ENCODE assay signal across 16 cellular contexts in the genomic region with DNA sequence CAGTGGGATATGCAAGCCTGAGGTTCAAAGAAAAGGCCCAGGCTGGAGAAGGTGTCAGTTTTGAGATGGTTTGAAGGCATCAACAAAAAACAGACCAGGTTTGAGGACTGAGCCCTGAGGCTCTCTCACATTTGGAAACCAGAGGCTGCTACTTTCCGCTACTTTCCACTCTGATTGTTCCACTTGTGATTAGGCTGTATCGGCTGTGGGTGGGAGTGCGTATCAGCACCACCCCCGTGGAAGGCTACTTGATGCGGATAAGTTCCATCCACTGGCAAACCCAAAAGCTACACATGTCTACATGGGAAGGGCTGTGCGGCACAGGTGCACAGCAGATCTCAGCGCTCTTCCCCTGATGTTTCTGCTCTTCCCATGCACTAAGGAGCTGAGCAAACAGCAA.
DNase-seq lines count a peak whose midpoint lies in the region; ATAC-seq lines count a peak whose summit lies in the region.
"Had no signal": no experiment of that assay in that cellular context is flagged by ENCODE, and none has a peak within 500 bp of the region (broad histone marks: within the 10 kb centered on the region; RNA-seq: fewer than 3 reads in every experiment).

No MANE protein-coding gene starts in this region.

- H3K4me1 ChIP-seq in CD4-positive, alpha-beta memory T cell (ENCODE audit: insufficient read depth, low read length): peaks cover 89% of the 10 kb centered on the region

- peaks cover 4 to 7% of the 10 kb centered on the region in 2 donors for H3K36me3 Mint-ChIP-seq in CD4-positive, alpha-beta memory T cell
- H3K36me3 Mint-ChIP-seq in T-helper 17 cell (ENCODE audit: low read depth): peaks cover 4% of the 10 kb centered on the region
- peaks cover 19 to 28% of the 10 kb centered on the region in 2 donors for H3K36me3 Mint-ChIP-seq in activated T-cell treated with anti-CD3 and anti-CD28 coated beads, Interleukin-2, amount 50 U/mL, for 72 hours (ENCODE audit: insufficient read depth in 2 of 2)
- H3K36me3 Mint-ChIP-seq in naive thymus-derived CD8-positive, alpha-beta T cell: peaks cover 0 to 2% (median under 1%) of the 10 kb centered on the region in 3 donors

- H3K27me3 ChIP-seq in CD4-positive, alpha-beta memory T cell (ENCODE audit: insufficient read depth, low read length): no peaks in the 10 kb centered on the region

- intact Hi-C loops in CD4-positive, alpha-beta memory T cell (cut with micrococcal nuclease): loop anchor here (2.0 kb wide), 1 partner anchor 46 kb away; no protein-coding TSS in a partner anchor

- H3K27me3 Mint-ChIP-seq in CD4-positive, alpha-beta memory T cell: no peaks in the 10 kb centered on the region
- no peaks in the 10 kb centered on the region for H3K27me3 Mint-ChIP-seq in T-helper 17 cell
- no peaks in the 10 kb centered on the region for H3K27me3 Mint-ChIP-seq in activated T-cell treated with anti-CD3 and anti-CD28 coated beads, Interleukin-2, amount 50 U/mL, for 72 hours (ENCODE audit: low read depth)
- no peaks in the 10 kb centered on the region for H3K27me3 Mint-ChIP-seq in naive thymus-derived CD8-positive, alpha-beta T cell
- H3K27me3 Mint-ChIP-seq: activated B cell treated with CpG ODN at 0.5 μM for 24 hours had no signal

- no peaks in the 10 kb centered on the region for H3K9me3 ChIP-seq in CD4-positive, alpha-beta memory T cell (ENCODE audit: control insufficient read depth in 1 of 2, low read length in 2 of 2)
- no peaks in the 10 kb centered on the region for H3K9me3 ChIP-seq in T-helper 17 cell (ENCODE audit: control insufficient read depth, low read length, poor library complexity, severe bottlenecking)

- H3K4me3 Mint-ChIP-seq in CD4-positive, alpha-beta memory T cell: peak overlapping the region; percentile 73 to 89 (median 86)
- peak overlapping the region; percentile 88 for H3K4me3 Mint-ChIP-seq in T-helper 17 cell
- peak overlapping the region; percentile 85 to 93 for H3K4me3 Mint-ChIP-seq in activated T-cell treated with anti-CD3 and anti-CD28 coated beads, Interleukin-2, amount 50 U/mL, for 72 hours
- H3K4me3 Mint-ChIP-seq in naive thymus-derived CD8-positive, alpha-beta T cell: peak overlapping the region; percentile 6 to 80 (median 60)
- H3K4me3 Mint-ChIP-seq: activated B cell treated with CpG ODN at 0.5 μM for 24 hours had no signal

- H3K27ac Mint-ChIP-seq in CD4-positive, alpha-beta memory T cell: peak overlapping the region; percentile 91 to 99 (median 98)
- H3K27ac Mint-ChIP-seq in T-helper 17 cell: peak overlapping the region; percentile 95
- peak overlapping the region; percentile 91 for H3K27ac Mint-ChIP-seq in activated T-cell treated with anti-CD3 and anti-CD28 coated beads, Interleukin-2, amount 50 U/mL, for 72 hours
- peak overlapping the region; percentile 44 to 95 (median 90) for H3K27ac Mint-ChIP-seq in naive thymus-derived CD8-positive, alpha-beta T cell
- H3K27ac Mint-ChIP-seq: activated B cell treated with CpG ODN at 0.5 μM for 24 hours had no signal

- H3K4me1 Mint-ChIP-seq in CD4-positive, alpha-beta memory T cell: peaks cover 67 to 91% (median 80%) of the 10 kb centered on the region in 4 donors
- H3K4me1 Mint-ChIP-seq in T-helper 17 cell: peaks cover 61% of the 10 kb centered on the region
- peaks cover 85% of the 10 kb centered on the region for H3K4me1 Mint-ChIP-seq in activated T-cell treated with anti-CD3 and anti-CD28 coated beads, Interleukin-2, amount 50 U/mL, for 72 hours (ENCODE audit: low read depth)
- H3K4me1 Mint-ChIP-seq in naive thymus-derived CD8-positive, alpha-beta T cell: peaks cover 22 to 50% (median 47%) of the 10 kb centered on the region in 4 donors

- CTCF ChIA-PET in CD4-positive, alpha-beta memory T cell (lab: Charles Lee; ENCODE audit: partially characterized antibody): interaction anchor here (1.2 to 1.9 kb wide), 8 partner anchors 18 to 334 kb away, joined by 3 to 8 read pairs (median 5); no protein-coding TSS in a partner anchor

- peaks cover 0 to 1% (median 0%) of the 10 kb centered on the region in 8 donors for H3K9me3 Mint-ChIP-seq in CD4-positive, alpha-beta memory T cell
- H3K9me3 Mint-ChIP-seq in activated T-cell treated with anti-CD3 and anti-CD28 coated beads, Interleukin-2, amount 50 U/mL, for 72 hours: peaks cover 7 to 8% of the 10 kb centered on the region in 2 donors
- H3K9me3 Mint-ChIP-seq in naive thymus-derived CD8-positive, alpha-beta T cell: no peaks in the 10 kb centered on the region
- H3K9me3 Mint-ChIP-seq: activated B cell treated with CpG ODN at 0.5 μM for 24 hours had no signal

- no peaks in the 10 kb centered on the region for H3K36me3 ChIP-seq in CD4-positive, alpha-beta memory T cell (ENCODE audit: insufficient read depth, low read length)

- DNase-seq in CD4-positive, alpha-beta memory T cell: peak in 1 of 5 donors; percentile 57
- DNase-seq in T-helper 17 cell: no peak
- peak in 1 of 2 donors; percentile 27 for DNase-seq in activated T-cell treated with anti-CD3 and anti-CD28 coated beads, Interleukin-2, amount 50 U/mL, for 72 hours
- no peak for DNase-seq in naive thymus-derived CD8-positive, alpha-beta T cell
- no peak for DNase-seq in putamen (ENCODE audit: low spot score)
- no peak for DNase-seq in DMS79 (lab: John Stamatoyannopoulos, UW)
- no peak for DNase-seq in NCI-H1930 (lab: John Stamatoyannopoulos, UW)
- DNase-seq: activated B cell treated with CpG ODN at 0.5 μM for 24 hours; Calu3; caudate nucleus; effector CD8-positive, alpha-beta T cell; GDM1; left colon; substantia nigra had no signal

- H3K4me3 ChIP-seq in CD4-positive, alpha-beta memory T cell (ENCODE audit: low read length in 2 of 2): peak overlapping the region in 1 of 2 donors; percentile 40

- H3K27ac ChIP-seq in CD4-positive, alpha-beta memory T cell (ENCODE audit: low read depth, low read length): peak overlapping the region; percentile 55
- H3K27ac ChIP-seq: RWPE1 had no signal

- ATAC-seq in T-helper 17 cell: no peak
- ATAC-seq in activated T-cell treated with anti-CD3 and anti-CD28 coated beads, Interleukin-2, amount 50 U/mL, for 72 hours (replicated peaks in 1 of 2): peak; percentile 1 to 12
- no peak for ATAC-seq in naive thymus-derived CD8-positive, alpha-beta T cell
- ATAC-seq in GM21576 (IDR thresholded peaks at IDR 0.05; ENCODE audit: unreplicated experiment): no peak
- ATAC-seq: left colon had no signal

- POLR2A ChIA-PET in CD4-positive, alpha-beta memory T cell (lab: Charles Lee; ENCODE audit: partially characterized antibody): interaction anchor here (0.6 to 3.3 kb wide), 8 partner anchors 17 to 325 kb away, joined by 3 to 14 read pairs (median 4); a partner anchor contains a TSS
- POLR2A ChIA-PET in naive thymus-derived CD8-positive, alpha-beta T cell (lab: Charles Lee): no interaction called here

Comparison
In these comparisons a context has a peak if more than half of its experiments do, and no peak if none do; other contexts are left out.
1. ATAC-seq: peak in activated T-cell treated with anti-CD3 and anti-CD28 coated beads, Interleukin-2, amount 50 U/mL, for 72 hours (2 of 2); none in T-helper 17 cell (single experiment), naive thymus-derived CD8-positive, alpha-beta T cell (0 of 2) and GM21576 (single experiment).
2. Peak in every context shown above with its lines, with median percentiles within 50 percentile points of each other: H3K27ac Mint-ChIP-seq and H3K4me3 Mint-ChIP-seq.